8 cellular contexts compared by ENCODE assay signal in the genomic region with DNA sequence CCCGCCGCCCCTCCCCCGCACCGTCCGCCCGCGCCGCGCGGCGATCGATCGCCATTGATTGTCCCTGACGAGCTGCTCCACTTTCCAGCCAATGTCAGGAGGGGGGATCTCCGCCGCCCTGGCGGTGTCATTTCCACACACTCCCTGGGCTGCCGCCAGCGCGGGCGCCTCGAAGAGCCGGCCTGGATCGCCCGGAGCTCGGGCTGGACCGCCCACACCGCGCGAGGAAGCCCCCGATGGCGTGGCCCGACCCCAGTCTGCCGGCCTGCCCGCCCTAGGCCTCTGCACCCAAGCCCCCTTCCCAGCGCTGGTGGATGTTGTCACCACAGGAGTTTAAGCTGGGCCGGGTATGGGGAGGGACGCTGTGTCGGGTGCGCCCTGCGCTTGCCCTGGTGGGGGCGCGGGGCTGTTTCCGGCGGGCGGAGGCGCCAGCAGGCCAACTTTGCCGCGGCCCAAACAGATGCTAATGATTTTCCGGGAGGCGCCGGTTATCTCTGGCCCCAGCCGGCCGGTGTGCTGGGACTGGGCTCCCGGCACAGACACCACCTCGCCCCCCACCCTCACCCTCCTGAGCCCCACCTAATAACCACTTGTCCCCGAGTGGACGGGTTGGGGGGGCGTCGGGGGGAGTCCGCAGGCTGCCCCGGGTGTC. TPM values are rescaled to one million over a fixed set of nuclear protein-coding genes. Genes with fewer than 3 reads are reported as not detected.
DNase-seq lines count a peak whose midpoint lies in the region; ATAC-seq and TF ChIP-seq lines count a peak whose summit lies in the region.

No MANE protein-coding gene starts in this region.

- no peak for TF ChIP-seq POLR2A in gastroesophageal sphincter (IDR thresholded peaks at IDR 0.05)

- H3K4me1 ChIP-seq in ACC112 (ENCODE audit: control insufficient read depth, insufficient read depth, low read length, unreplicated experiment) (peaks cover 48% of the 10 kb centered on the region), gastroesophageal sphincter (peaks cover 0 to 56% (median 23%) of the 10 kb centered on the region in 3 donors), aorta (ENCODE audit: control insufficient read depth in 1 of 2, insufficient read depth in 2 of 2, low read length in 2 of 2) (peaks cover 0 to 2% of the 10 kb centered on the region in 2 donors)

- H3K27ac ChIP-seq in ACC112 (ENCODE audit: low read depth, low read length) (peak overlapping the region; percentile 85), gastroesophageal sphincter (peak overlapping the region; percentile 35 to 89 (median 88)), aorta (ENCODE audit: low read depth in 1 of 2, low read length in 2 of 2) (peak overlapping the region in 1 of 2 donors; percentile 69)

- peaks cover 38% of the 10 kb centered on the region for H3K4me1 Mint-ChIP-seq in activated naive CD8-positive, alpha-beta T cell (ENCODE audit: low read depth)
- H3K4me1 Mint-ChIP-seq in nephron progenitor cell = peaks cover 92% of the 10 kb centered on the region

- intact Hi-C loops in aorta (cut with DNase I) = loop anchor here (1.0 to 5.0 kb wide), 5 partner anchors 10 to 110 kb away; partner anchors contain the start of gene CXXC5 (in 1 of the 2)

- H3K9me3 ChIP-seq in gastroesophageal sphincter (no peaks in the 10 kb centered on the region), aorta (ENCODE audit: control insufficient read depth, low read length) (no peaks in the 10 kb centered on the region)

- no peaks in the 10 kb centered on the region for H3K9me3 Mint-ChIP-seq in activated naive CD8-positive, alpha-beta T cell (ENCODE audit: low read depth)
- H3K9me3 Mint-ChIP-seq in nephron progenitor cell = no peaks in the 10 kb centered on the region

- DNase-seq in NOMO-1 treated with DMSO at 0.1 percent for 48 hours (lab: John Stamatoyannopoulos, UW; ENCODE audit: unreplicated experiment) (peak; percentile 61), nephron progenitor cell (peak; percentile 84), aorta (peak; percentile 90 to 95)

- H3K36me3 ChIP-seq in ACC112 (ENCODE audit: insufficient read depth, low read length) = no peaks in the 10 kb centered on the region
- peaks cover 0 to 2% of the 10 kb centered on the region in 2 donors for H3K36me3 ChIP-seq in gastroesophageal sphincter
- H3K36me3 ChIP-seq in aorta (ENCODE audit: control insufficient read depth in 1 of 2, insufficient read depth in 2 of 2, low read length in 1 of 2) = no peaks in the 10 kb centered on the region

- H3K36me3 Mint-ChIP-seq in activated naive CD8-positive, alpha-beta T cell = no peaks in the 10 kb centered on the region
- no peaks in the 10 kb centered on the region for H3K36me3 Mint-ChIP-seq in nephron progenitor cell (ENCODE audit: low read depth)

- no peaks in the 10 kb centered on the region for H3K79me2 ChIP-seq in ACC112 (ENCODE audit: control insufficient read depth, insufficient read depth, low read length, unreplicated experiment)

- H3K4me3 Mint-ChIP-seq in activated naive CD8-positive, alpha-beta T cell = peak overlapping the region; percentile 53
- H3K4me3 Mint-ChIP-seq in nephron progenitor cell = peak overlapping the region; percentile 72

- no peak for TF ChIP-seq EP300 in gastroesophageal sphincter (IDR thresholded peaks at IDR 0.05)

- no peak overlapping the region for H3K27ac Mint-ChIP-seq in activated naive CD8-positive, alpha-beta T cell
- peak overlapping the region; percentile 64 for H3K27ac Mint-ChIP-seq in nephron progenitor cell

- H3K4me3 ChIP-seq in ACC112 (ENCODE audit: low read depth, low read length) (peak overlapping the region; percentile 64), GM12875 (ENCODE audit: low read depth, low read length) (peak overlapping the region; percentile 51), gastroesophageal sphincter (peak overlapping the region; percentile 41 to 53), aorta (ENCODE audit: low read length in 2 of 2) (peak overlapping the region; percentile 9 to 52)

- H3K27me3 ChIP-seq in ACC112 (ENCODE audit: insufficient read depth, low read length) = no peaks in the 10 kb centered on the region
- no peaks in the 10 kb centered on the region for H3K27me3 ChIP-seq in gastroesophageal sphincter
- H3K27me3 ChIP-seq in aorta (ENCODE audit: control insufficient read depth in 1 of 2, insufficient read depth in 2 of 2, low read length in 1 of 2) = no peaks in the 10 kb centered on the region

- H2AFZ ChIP-seq in ACC112 (ENCODE audit: low read length, unreplicated experiment) = no peak overlapping the region

- TF ChIP-seq CTCF in GM12875 (IDR thresholded peaks at IDR 0.05; ENCODE audit: borderline replicate concordance, insufficient read depth, low read depth, low read length) (peak; percentile 23; the same call in 1 of the 2 replicates), gastroesophageal sphincter (IDR thresholded peaks at IDR 0.05) (peak in 3 of 4 experiments; percentile 49 to 65 (median 60)), nephron progenitor cell (IDR thresholded peaks at IDR 0.05) (no peak)

- WGBS in gastroesophageal sphincter (ENCODE audit: low coverage in 1 of 2), 2 donors = no CpG with 5 or more reads among the region's 62 CpGs
- 0 to 1% methylated on average over 43 to 62 of the region's 62 CpGs for WGBS in aorta, 2 donors

- H3K27me3 Mint-ChIP-seq in activated naive CD8-positive, alpha-beta T cell = no peaks in the 10 kb centered on the region
- H3K27me3 Mint-ChIP-seq in nephron progenitor cell (ENCODE audit: low read depth, poor library complexity) = no peaks in the 10 kb centered on the region

- ATAC-seq in HG03460 (IDR thresholded peaks at IDR 0.05; ENCODE audit: unreplicated experiment) (peak; percentile 20), gastroesophageal sphincter (peak; percentile 77), aorta (ENCODE audit: low FRiP score) (peak; percentile 89)

RNA-seq across cellular contexts. Expression of gene CXXC5, which starts 10.6 kb away (rescaled TPM):
- total RNA-seq in gastroesophageal sphincter (10 to 100 TPM; 30.0 to 50.7 (median 35.1) TPM), aorta (10 to 100 TPM; 40.0 to 75.8 TPM)
- polyA plus RNA-seq in aorta = 10 to 100 TPM; 21.2 to 31.5 TPM

Comparison
In these comparisons a context has a peak if more than half of its experiments do, and no peak if none do; other contexts are left out.
1. ATAC-seq: peak in every context shown above with its lines; median percentile 89 in aorta; 77 in gastroesophageal sphincter; 20 in HG03460.